Comparison of ENCODE assay signal across 8 cellular contexts in the genomic region with DNA sequence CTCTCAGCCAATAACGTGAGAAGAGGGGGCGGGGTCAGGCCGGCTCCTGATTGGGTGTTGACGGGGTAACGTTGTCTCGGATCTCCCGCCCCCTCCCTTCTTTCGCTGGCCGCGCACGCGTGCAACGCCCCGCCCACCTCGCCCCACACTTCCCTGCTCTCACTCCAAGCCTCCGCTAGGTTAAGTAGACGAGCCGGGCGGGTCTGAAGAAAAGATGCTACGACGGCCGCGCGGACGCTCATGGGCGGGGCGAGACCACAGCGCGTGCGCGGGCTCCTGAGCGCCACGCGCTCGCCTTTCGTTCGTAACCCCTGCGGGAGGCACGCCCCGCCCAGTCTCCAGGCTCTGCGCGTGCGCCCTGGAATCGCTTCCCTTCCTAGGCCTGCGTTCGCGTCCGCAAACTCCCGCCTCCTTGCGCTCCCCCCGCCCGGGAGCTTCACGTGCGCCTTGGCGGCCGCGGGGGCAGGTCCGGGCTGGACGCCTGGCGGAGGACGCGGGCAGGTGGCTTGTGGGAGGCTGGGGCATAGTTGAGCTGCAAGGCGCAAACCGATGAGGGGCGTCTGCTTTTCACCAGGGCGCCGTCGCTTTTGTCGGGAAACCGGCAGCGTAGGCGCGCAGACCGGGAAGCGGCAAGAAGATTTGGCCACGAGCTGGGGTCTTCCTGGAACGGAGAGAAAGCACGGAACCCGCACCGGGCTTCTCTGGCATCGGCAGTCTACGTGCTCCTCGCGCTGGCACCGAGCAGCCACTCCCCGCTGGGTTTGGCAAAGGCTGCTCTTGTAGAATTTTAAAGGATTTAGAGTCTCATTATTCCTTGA. TPM values are rescaled to one million over a fixed set of nuclear protein-coding genes. Genes with fewer than 3 reads are reported as not detected.
DNase-seq lines count a peak whose midpoint lies in the region; ATAC-seq and TF ChIP-seq lines count a peak whose summit lies in the region.

No MANE protein-coding gene starts in this region.

- peaks cover 3 to 14% of the 10 kb centered on the region in 2 donors for H3K36me3 Mint-ChIP-seq in activated T-cell treated with anti-CD3 and anti-CD28 coated beads, Interleukin-2, amount 50 U/mL, for 72 hours (ENCODE audit: insufficient read depth in 2 of 2)

- H3K36me3 ChIP-seq in DOHH2 (ENCODE audit: control insufficient read depth, low read length) (peaks cover 29% of the 10 kb centered on the region), KMS-11 (ENCODE audit: insufficient read depth) (no peaks in the 10 kb centered on the region), Panc1 (ENCODE audit: control insufficient read depth, insufficient read depth, low read length) (no peaks in the 10 kb centered on the region; the same call in none of the 2 replicates), esophagus muscularis mucosa (no peaks in the 10 kb centered on the region), muscle layer of duodenum (ENCODE audit: control insufficient read depth in 1 of 2, insufficient read depth in 2 of 2, low read length in 2 of 2) (no peaks in the 10 kb centered on the region)

- peaks cover 3% of the 10 kb centered on the region; the same call in 1 of the 2 replicates for H3F3A ChIP-seq in DOHH2 (ENCODE audit: control insufficient read depth, insufficient read depth)

- peak; percentile 63 for TF ChIP-seq POLR2A in esophagus muscularis mucosa (IDR thresholded peaks at IDR 0.05; ENCODE audit: low read depth)

- no TSS peak for BruUV-seq in Panc1 (replicated peaks; lab: Mats Ljungman, UMichigan)

- POLR2A ChIA-PET in Panc1 (lab: Charles Lee): interaction anchor here (0.6 kb wide), 1 partner anchor 124 kb away, joined by 3 read pairs; no protein-coding TSS in a partner anchor

- peak overlapping the region; percentile 91 to 99 for H3K4me3 Mint-ChIP-seq in activated T-cell treated with anti-CD3 and anti-CD28 coated beads, Interleukin-2, amount 50 U/mL, for 72 hours

- peak overlapping the region; percentile 92 for H2AFZ ChIP-seq in KMS-11 (ENCODE audit: low read depth)

- DNase-seq in Panc1 (ENCODE audit: low read depth, low spot score) (peak; percentile 89), esophagus muscularis mucosa (ENCODE audit: extremely low spot score) (peak; percentile 100)
- DNase-seq in activated T-cell treated with anti-CD3 and anti-CD28 coated beads, Interleukin-2, amount 50 U/mL, for 72 hours: peak; percentile 98 to 100
- DNase-seq in stimulated activated CD8-positive, alpha-beta memory T cell treated with anti-CD3 and anti-CD28 coated beads, Interleukin-7, amount 100 ng/mL, for 24 hours (ENCODE audit: low read depth): peak; percentile 99

- H3K4me1 Mint-ChIP-seq in activated T-cell treated with anti-CD3 and anti-CD28 coated beads, Interleukin-2, amount 50 U/mL, for 72 hours (ENCODE audit: low read depth): peaks cover 36% of the 10 kb centered on the region

- no peaks in the 10 kb centered on the region for H3K9me2 ChIP-seq in DOHH2 (replicated peaks; ENCODE audit: control insufficient read depth, low read length)

- H3K4me2 ChIP-seq in DOHH2 (ENCODE audit: low read length) (peak overlapping the region; percentile 91), KMS-11 (peak overlapping the region; percentile 55)

- H3K27me3 Mint-ChIP-seq in activated T-cell treated with anti-CD3 and anti-CD28 coated beads, Interleukin-2, amount 50 U/mL, for 72 hours (ENCODE audit: low read depth): no peaks in the 10 kb centered on the region

- CTCF ChIA-PET in Panc1 (lab: Charles Lee): interaction anchor here (0.6 kb wide), 1 partner anchor 522 kb away, joined by 4 read pairs; the partner anchor contains the start of gene JADE1

- H3K9me3 ChIP-seq in DOHH2 (ENCODE audit: control insufficient read depth, insufficient read depth, low read length) (no peaks in the 10 kb centered on the region), Panc1 (ENCODE audit: control insufficient read depth, insufficient read depth, low read depth, low read length) (no peaks in the 10 kb centered on the region), esophagus muscularis mucosa (no peaks in the 10 kb centered on the region), muscle layer of duodenum (ENCODE audit: control insufficient read depth in 1 of 2, low read length in 2 of 2) (no peaks in the 10 kb centered on the region)

- H3K27me3 ChIP-seq in DOHH2 (ENCODE audit: control insufficient read depth, low read length) (no peaks in the 10 kb centered on the region), KMS-11 (ENCODE audit: insufficient read depth, low read depth) (no peaks in the 10 kb centered on the region), Panc1 (ENCODE audit: control insufficient read depth, insufficient read depth, low read length) (no peaks in the 10 kb centered on the region), esophagus muscularis mucosa (no peaks in the 10 kb centered on the region), muscle layer of duodenum (ENCODE audit: low read depth, low read length) (no peaks in the 10 kb centered on the region)

- H3K9me3 Mint-ChIP-seq in activated T-cell treated with anti-CD3 and anti-CD28 coated beads, Interleukin-2, amount 50 U/mL, for 72 hours: no peaks in the 10 kb centered on the region

- peak; percentile 79 for ATAC-seq in GM21786 (IDR thresholded peaks at IDR 0.05; ENCODE audit: unreplicated experiment)
- peak; percentile 93 for ATAC-seq in Panc1
- ATAC-seq in activated T-cell treated with anti-CD3 and anti-CD28 coated beads, Interleukin-2, amount 50 U/mL, for 72 hours (replicated peaks in 1 of 2): peak; percentile 87 to 89

- H3K9ac ChIP-seq in KMS-11: peak overlapping the region; percentile 92

- intact Hi-C loops in Panc1 (cut with micrococcal nuclease; ENCODE audit: unreplicated experiment) (no loop called here), esophagus muscularis mucosa (cut with DNase I) (loop anchor here (5.0 to 10.0 kb wide), 4 partner anchors 99 to 524 kb away; no protein-coding TSS in a partner anchor)

- H3K4me3 ChIP-seq in DOHH2 (ENCODE audit: low read length) (peak overlapping the region; percentile 84), KMS-11 (IDR thresholded peaks at IDR 0.05; ENCODE audit: insufficient read depth, low read depth, low read length) (peak overlapping the region; percentile 57), Panc1 (ENCODE audit: low read depth in 2 of 2, low read length in 2 of 2) (peak overlapping the region; percentile 68 to 78), esophagus muscularis mucosa (peak overlapping the region; percentile 81 to 96 (median 87)), muscle layer of duodenum (ENCODE audit: low read depth in 1 of 2, low read length in 2 of 2) (peak overlapping the region; percentile 76 to 86)

- H3K4me1 ChIP-seq in DOHH2 (ENCODE audit: control insufficient read depth, low read length) (peaks cover 22% of the 10 kb centered on the region), KMS-11 (ENCODE audit: low read depth, poor library complexity, severe bottlenecking) (peaks cover 25% of the 10 kb centered on the region), Panc1 (ENCODE audit: control insufficient read depth, insufficient read depth, low read length) (no peaks in the 10 kb centered on the region; the same call in 1 of the 2 replicates), esophagus muscularis mucosa (peaks cover 26 to 38% (median 33%) of the 10 kb centered on the region in 4 donors), muscle layer of duodenum (ENCODE audit: control insufficient read depth in 1 of 2, insufficient read depth in 2 of 2, low read length in 2 of 2) (peaks cover 6 to 15% of the 10 kb centered on the region in 2 donors)

- peak overlapping the region; percentile 72 for H3K27ac Mint-ChIP-seq in activated T-cell treated with anti-CD3 and anti-CD28 coated beads, Interleukin-2, amount 50 U/mL, for 72 hours

- 2% methylated on average over 8 of the region's 86 CpGs for WGBS in esophagus muscularis mucosa

- peak overlapping the region; percentile 77 for H3K27ac ChIP-seq in DOHH2 (ENCODE audit: low read depth, low read length)
- peak overlapping the region; percentile 86 for H3K27ac ChIP-seq in KMS-11
- H3K27ac ChIP-seq in Panc1 (ENCODE audit: low read length): peak overlapping the region; percentile 96
- peak overlapping the region; percentile 94 to 97 (median 95) for H3K27ac ChIP-seq in esophagus muscularis mucosa (replicated peaks in 1 of 4)
- H3K27ac ChIP-seq in muscle layer of duodenum (ENCODE audit: low read length): peak overlapping the region; percentile 88

- peak; percentile 70 for TF ChIP-seq EP300 in esophagus muscularis mucosa (IDR thresholded peaks at IDR 0.05)

- H3K79me2 ChIP-seq in DOHH2 (ENCODE audit: control insufficient read depth, low read length) (peaks cover 59% of the 10 kb centered on the region), KMS-11 (ENCODE audit: insufficient read depth, low read depth) (peaks cover 34% of the 10 kb centered on the region)

- in situ Hi-C loops in Panc1 (cut with HindIII; ENCODE audit: low pct_unique_long_range_greater_than_20kb, low sequenced_read_pairs): no loop called here

- H4K20me1 ChIP-seq in DOHH2 (ENCODE audit: control insufficient read depth, insufficient read depth, low read depth, low read length): peaks cover 20% of the 10 kb centered on the region
- no peaks in the 10 kb centered on the region for H4K20me1 ChIP-seq in KMS-11 (ENCODE audit: insufficient read depth)

- TF ChIP-seq CTCF in DOHH2 (IDR thresholded peaks at IDR 0.05; ENCODE audit: low read depth, low read length, poor library complexity, severe bottlenecking) (no peak), KMS-11 (conservative IDR thresholded peaks at IDR 0.05; ENCODE audit: low read depth, low read length) (no peak), Panc1 (IDR thresholded peaks at IDR 0.05) (no peak), esophagus muscularis mucosa (IDR thresholded peaks at IDR 0.05) (peak in 2 of 3 experiments; percentile 35 to 41)

RNA-seq across cellular contexts. Expression of gene PGRMC2, which starts 0.5 kb away (rescaled TPM):
- total RNA-seq in Panc1 (2021; ENCODE audit: unreplicated experiment) (47.6 TPM), esophagus muscularis mucosa (10 to 100 TPM; 57.3 to 74.3 (median 59.4) TPM)
- 44.4 TPM for polyA plus RNA-seq in Panc1 (2012; ENCODE audit: insufficient read length)
- 10 to 100 TPM; 37.0 to 41.0 TPM for total RNA-seq in activated T-cell treated with anti-CD3 and anti-CD28 coated beads, Interleukin-2, amount 50 U/mL, for 72 hours

Comparison
In these comparisons a context has a peak if more than half of its experiments do, and no peak if none do; other contexts are left out.
1. Peak in every context shown above with its lines: DNase-seq, ATAC-seq, H3K4me3 ChIP-seq and H3K27ac ChIP-seq.
2. CTCF ChIP-seq: peak in esophagus muscularis mucosa (2 of 3); none in DOHH2 (single experiment), KMS-11 (single experiment) and Panc1 (single experiment).